Comparison of ENCODE assay signal across 9 cellular contexts in genomic region chr17:981292-981658, GRCh38. TPM values are rescaled to one million over a fixed set of nuclear protein-coding genes. Genes with fewer than 3 reads are reported as not detected.
DNase-seq lines count a peak whose midpoint lies in the region; ATAC-seq, FAIRE-seq and TF ChIP-seq lines count a peak whose summit lies in the region.
"Had no signal": no experiment of that assay in that cellular context is flagged by ENCODE, and none has a peak within 500 bp of the region (broad histone marks: within the 10 kb centered on the region; RNA-seq: fewer than 3 reads in every experiment).

No MANE protein-coding gene starts in this region.

- peak overlapping the region; percentile 94; the same call in 2 of the 3 replicates for H3K4me2 ChIP-seq in A549

- peaks cover 12 to 23% (median 14%) of the 10 kb centered on the region in 3 donors for H3K4me1 Mint-ChIP-seq in CD8-positive, alpha-beta memory T cell
- H3K4me1 Mint-ChIP-seq in T-helper 17 cell = peaks cover 13% of the 10 kb centered on the region
- peaks cover 18 to 22% of the 10 kb centered on the region in 2 donors for H3K4me1 Mint-ChIP-seq in immature natural killer cell

- no peak for DNase-seq in A549 (ENCODE audit: low read depth in 1 of 2, low spot score in 1 of 2)
- DNase-seq in CD8-positive, alpha-beta memory T cell = no peak
- DNase-seq in T-helper 17 cell = no peak
- DNase-seq in immature natural killer cell = no peak
- no peak for DNase-seq in effector CD4-positive, alpha-beta T cell
- DNase-seq in right atrium auricular region (ENCODE audit: low spot score) = no peak
- DNase-seq in DMS153 treated with DMSO at 0.1 percent for 48 hours (lab: John Stamatoyannopoulos, UW; ENCODE audit: unreplicated experiment) = no peak
- DNase-seq: NCI-H524 treated with DMSO at 0.1 percent for 48 hours had no signal

- H3K4me1 ChIP-seq in A549 = peaks cover 16% of the 10 kb centered on the region; the same call in 2 of the 3 replicates
- peaks cover 19% of the 10 kb centered on the region for H3K4me1 ChIP-seq in CD8-positive, alpha-beta memory T cell (ENCODE audit: insufficient read depth, low read length)
- peaks cover 0 to 28% of the 10 kb centered on the region in 2 donors for H3K4me1 ChIP-seq in right atrium auricular region

- no peaks in the 10 kb centered on the region for H3K9me3 ChIP-seq in A549
- H3K9me3 ChIP-seq in CD8-positive, alpha-beta memory T cell (ENCODE audit: low read length) = no peaks in the 10 kb centered on the region
- no peaks in the 10 kb centered on the region for H3K9me3 ChIP-seq in T-helper 17 cell (ENCODE audit: control insufficient read depth, low read length, poor library complexity, severe bottlenecking)
- H3K9me3 ChIP-seq in right atrium auricular region = no peaks in the 10 kb centered on the region

- H3K27me3 ChIP-seq in CD8-positive, alpha-beta memory T cell (ENCODE audit: insufficient read depth, low read length, poor library complexity, severe bottlenecking) = peaks cover 23% of the 10 kb centered on the region
- no peaks in the 10 kb centered on the region for H3K27me3 ChIP-seq in right atrium auricular region

- POLR2A ChIA-PET in A549 (lab: Yijun Ruan, JAX) = interaction anchor here (0.8 to 2.6 kb wide), 7 partner anchors 101 to 569 kb away, joined by 3 to 25 read pairs (median 5); partner anchors contain the start of genes GLOD4, MRM3 and VPS53
- POLR2A ChIA-PET in CD8-positive, alpha-beta memory T cell (lab: Charles Lee) = interaction anchor here (0.9 to 1.2 kb wide), 3 partner anchors 16 to 200 kb away, joined by 4 to 7 read pairs (median 5); partner anchors contain the start of genes GLOD4 and TIMM22

- no peak for TF ChIP-seq EP300 in A549 (IDR thresholded peaks at IDR 0.05)

- no peaks in the 10 kb centered on the region for H3K9me3 Mint-ChIP-seq in CD8-positive, alpha-beta memory T cell
- H3K9me3 Mint-ChIP-seq in immature natural killer cell = peaks cover 0 to 2% (median 0%) of the 10 kb centered on the region in 6 donors

- no peaks in the 10 kb centered on the region for H3K36me3 Mint-ChIP-seq in CD8-positive, alpha-beta memory T cell
- H3K36me3 Mint-ChIP-seq in T-helper 17 cell (ENCODE audit: low read depth) (peaks cover 2% of the 10 kb centered on the region), immature natural killer cell (no peaks in the 10 kb centered on the region)

- peak overlapping the region; percentile 66 to 91 (median 81) for H3K4me3 Mint-ChIP-seq in CD8-positive, alpha-beta memory T cell
- H3K4me3 Mint-ChIP-seq in T-helper 17 cell (no peak overlapping the region), immature natural killer cell (peak overlapping the region; percentile 64 to 83 (median 78))

- no peaks in the 10 kb centered on the region for H3K36me3 ChIP-seq in CD8-positive, alpha-beta memory T cell (ENCODE audit: insufficient read depth, low read length)
- H3K36me3 ChIP-seq in right atrium auricular region = no peaks in the 10 kb centered on the region

- no peak for TF ChIP-seq RAD21 in A549 (conservative IDR thresholded peaks at IDR 0.05 in 1 of 2, IDR thresholded peaks at IDR 0.05 in 1 of 2)

- H3K27ac ChIP-seq in A549 = no peak overlapping the region
- no peak overlapping the region for H3K27ac ChIP-seq in CD8-positive, alpha-beta memory T cell (ENCODE audit: low read depth, low read length)
- H3K27ac ChIP-seq in right atrium auricular region = no peak overlapping the region

- CTCF ChIA-PET in A549 (lab: Yijun Ruan, JAX) = interaction anchor here (0.6 to 14.3 kb wide), 84 partner anchors 8 to 817 kb away, joined by 3 to 428 read pairs (median 6); partner anchors contain the start of genes GEMIN4, GLOD4, MRM3 and TIMM22
- CTCF ChIA-PET in CD8-positive, alpha-beta memory T cell (lab: Charles Lee) = interaction anchor here (0.5 to 2.9 kb wide), 21 partner anchors 14 to 595 kb away, joined by 3 to 45 read pairs (median 5); partner anchors contain the start of genes GLOD4, MRM3 and TIMM22

- no peak for TF ChIP-seq POLR2A in A549 (IDR thresholded peaks at IDR 0.05; ENCODE audit: low read length)

- peak overlapping the region; percentile 1 to 89 (median 58) for H3K27ac Mint-ChIP-seq in CD8-positive, alpha-beta memory T cell
- H3K27ac Mint-ChIP-seq in T-helper 17 cell (peak overlapping the region; percentile 74), immature natural killer cell (peak overlapping the region in 4 of 6 donors; percentile 19 to 62 (median 46))

- ATAC-seq in A549 = peak in 1 of 2 experiments; percentile 1; a peak in 1 of 6 replicates
- no peak for ATAC-seq in T-helper 17 cell
- ATAC-seq in GM19351 (IDR thresholded peaks at IDR 0.05; ENCODE audit: unreplicated experiment) = no peak

- peaks cover 20 to 22% of the 10 kb centered on the region in 2 donors for H3K27me3 Mint-ChIP-seq in CD8-positive, alpha-beta memory T cell
- H3K27me3 Mint-ChIP-seq in T-helper 17 cell (peaks cover 18% of the 10 kb centered on the region), immature natural killer cell (ENCODE audit: low read depth in 3 of 3) (peaks cover 16 to 19% (median 16%) of the 10 kb centered on the region in 3 donors)

- FAIRE-seq in A549 (lab: Jason Lieb, UNC) = no peak

- no peak; the same call in 2 of the 3 replicates for TF ChIP-seq CTCF in A549 (IDR thresholded peaks at IDR 0.05)
- TF ChIP-seq CTCF in right atrium auricular region (IDR thresholded peaks at IDR 0.05) = peak in 1 of 2 donors; percentile 3

- 36% methylated on average over 10 of the region's 10 CpGs for WGBS in A549 (ENCODE audit: missing lambda C conversion rate)

- no peak overlapping the region for H3K4me3 ChIP-seq in A549
- no peak overlapping the region for H3K4me3 ChIP-seq in CD8-positive, alpha-beta memory T cell (ENCODE audit: low read length)
- H3K4me3 ChIP-seq in right atrium auricular region = no peak overlapping the region

TF ChIP-seq in A549, 52 proteins besides CTCF, POLR2A, EP300 and RAD21 (continues in another document):
- TF ChIP-seq RNF2 (IDR thresholded peaks at IDR 0.05; ENCODE audit: borderline replicate concordance, low read depth) (no peak), ESRRA (IDR thresholded peaks at IDR 0.05; ENCODE audit: borderline replicate concordance, low read length) (no peak), SMC3 (IDR thresholded peaks at IDR 0.05) (no peak), TP53 (CRISPR knock-in tag; IDR thresholded peaks at IDR 0.05) (no peak), KDM5A (IDR thresholded peaks at IDR 0.05) (no peak), EHMT2 (IDR thresholded peaks at IDR 0.05; ENCODE audit: low read depth) (no peak), HOXA7 (CRISPR knock-in tag; IDR thresholded peaks at IDR 0.05) (no peak), NPAS2 (CRISPR knock-in tag; IDR thresholded peaks at IDR 0.05; ENCODE audit: borderline replicate concordance) (no peak), JUN (IDR thresholded peaks at IDR 0.05) (no peak), ZSCAN20 (CRISPR knock-in tag; IDR thresholded peaks at IDR 0.05) (no peak), NFE2L2 (conservative IDR thresholded peaks at IDR 0.05; ENCODE audit: low read length) (no peak), CHD4 (IDR thresholded peaks at IDR 0.05; ENCODE audit: borderline replicate concordance) (no peak), CBX2 (IDR thresholded peaks at IDR 0.05; ENCODE audit: borderline replicate concordance, low read depth) (no peak), HMGXB4 (CRISPR knock-in tag; IDR thresholded peaks at IDR 0.05; ENCODE audit: borderline replicate concordance) (no peak), ELK1 (IDR thresholded peaks at IDR 0.05; ENCODE audit: low read depth, low read length) (no peak)

RNA-seq across cellular contexts. Expression of gene NXN, which starts 1.7 kb away (rescaled TPM):
- polyA plus RNA-seq in A549 (2011; rRNA removed) (22.2 and 24.6 TPM in 2 replicates), A549 (2017; fragmentation: RNase III; extraction: RNeasy Plus Mini Kit Qiagen cat#74134 plus additional on column Dnase treatment) (31.1 to 37.2 TPM (median 32.3 TPM) in 3 replicates), immature natural killer cell (under 1 TPM in 1 of 3 donors, not detected in 2; 0.19 TPM)
- polyA plus RNA-seq in A549 (2012; cell fraction: cytosol; rRNA removed) = 37.0 and 51.9 TPM in 2 replicates
- polyA plus RNA-seq in A549 (2012; cell fraction: nucleus; rRNA removed) = 48.5 and 62.7 TPM in 2 replicates
- 51.8 and 54.6 TPM in 2 replicates for polyA minus RNA-seq in A549 (2011; rRNA and poly(A)+ RNA removed)
- under 1 TPM; 0.31 to 0.42 TPM for total RNA-seq in CD8-positive, alpha-beta memory T cell
- polyA plus RNA-seq in CD8-positive, alpha-beta memory T cell = 0.08 TPM
- total RNA-seq in T-helper 17 cell (1 to 10 TPM; 3.3 to 4.4 TPM), right atrium auricular region (10 to 100 TPM; 15.6 to 17.5 TPM)

RNA-seq across cellular contexts. Expression of gene TIMM22, which starts 15.7 kb away (rescaled TPM):
- 14.7 and 15.8 TPM in 2 replicates for polyA plus RNA-seq in A549 (2011; rRNA removed)
- 18.5 and 19.6 TPM in 2 replicates for polyA plus RNA-seq in A549 (2012; cell fraction: cytosol; rRNA removed)
- polyA plus RNA-seq in A549 (2012; cell fraction: nucleus; rRNA removed) = 9.8 and 14.0 TPM in 2 replicates
- polyA plus RNA-seq in A549 (2017; fragmentation: RNase III; extraction: RNeasy Plus Mini Kit Qiagen cat#74134 plus additional on column Dnase treatment) = 21.3 to 22.4 TPM (median 22.1 TPM) in 3 replicates
- 21.8 and 23.3 TPM in 2 replicates for polyA minus RNA-seq in A549 (2011; rRNA and poly(A)+ RNA removed)
- total RNA-seq in CD8-positive, alpha-beta memory T cell = 10 to 100 TPM; 19.9 to 21.5 TPM
- 29.2 TPM for polyA plus RNA-seq in CD8-positive, alpha-beta memory T cell
- total RNA-seq in T-helper 17 cell = 1 to 10 TPM; 7.4 to 8.3 TPM
- 10 to 100 TPM; 22.0 to 26.9 (median 24.4) TPM for polyA plus RNA-seq in immature natural killer cell
- 10 to 100 TPM; 14.8 to 15.4 TPM for total RNA-seq in right atrium auricular region
